Comparison of ENCODE assay signal across 8 cellular contexts in genomic region chr3:12661926-12662592, GRCh38. TPM values are rescaled to one million over a fixed set of nuclear protein-coding genes. Genes with fewer than 3 reads are reported as not detected.
DNase-seq lines count a peak whose midpoint lies in the region; ATAC-seq, FAIRE-seq and TF ChIP-seq lines count a peak whose summit lies in the region.

No MANE protein-coding gene starts in this region.

- peaks cover 21% of the 10 kb centered on the region for H3K4me1 Mint-ChIP-seq in T-helper 1 cell treated with Interleukin-12 subunit alpha and Interleukin-12 subunit beta and Interleukin-4 antibody, amounts not matched to agents 30 μg/mL and 1 μg/mL, for 36 hours (ENCODE audit: low read depth)
- peaks cover 41% of the 10 kb centered on the region for H3K4me1 Mint-ChIP-seq in activated naive CD8-positive, alpha-beta T cell treated with anti-CD3 and anti-CD28 coated beads for 36 hours

- H3K27me3 ChIP-seq in kidney epithelial cell (ENCODE audit: control insufficient read depth, insufficient read depth, low read length) (no peaks in the 10 kb centered on the region), subcutaneous abdominal adipose tissue (ENCODE audit: control insufficient read depth in 5 of 5, insufficient read depth in 4 of 5, low read length in 5 of 5) (no peaks in the 10 kb centered on the region)

- no peak for TF ChIP-seq CTCF in kidney epithelial cell (IDR thresholded peaks at IDR 0.05; ENCODE audit: insufficient read depth, low read length, poor library complexity, severe bottlenecking)

- FAIRE-seq in HTR-8/SVneo (lab: Jason Lieb, UNC): no peak

- H3K4me3 Mint-ChIP-seq in T-helper 1 cell treated with Interleukin-12 subunit alpha and Interleukin-12 subunit beta and Interleukin-4 antibody, amounts not matched to agents 30 μg/mL and 1 μg/mL, for 36 hours: peak overlapping the region; percentile 94
- peak overlapping the region; percentile 88 for H3K4me3 Mint-ChIP-seq in activated naive CD8-positive, alpha-beta T cell treated with anti-CD3 and anti-CD28 coated beads for 36 hours

- H3K9ac ChIP-seq in subcutaneous abdominal adipose tissue (ENCODE audit: low read length in 5 of 5): peak overlapping the region in 4 of 5 donors; percentile 16 to 99 (median 94)

- no peaks in the 10 kb centered on the region for H3K9me3 Mint-ChIP-seq in T-helper 1 cell treated with Interleukin-12 subunit alpha and Interleukin-12 subunit beta and Interleukin-4 antibody, amounts not matched to agents 30 μg/mL and 1 μg/mL, for 36 hours
- H3K9me3 Mint-ChIP-seq in activated naive CD8-positive, alpha-beta T cell treated with anti-CD3 and anti-CD28 coated beads for 36 hours: peaks cover 2% of the 10 kb centered on the region

- H3K27me3 Mint-ChIP-seq in T-helper 1 cell treated with Interleukin-12 subunit alpha and Interleukin-12 subunit beta and Interleukin-4 antibody, amounts not matched to agents 30 μg/mL and 1 μg/mL, for 36 hours (ENCODE audit: low read depth): no peaks in the 10 kb centered on the region
- H3K27me3 Mint-ChIP-seq in activated naive CD8-positive, alpha-beta T cell treated with anti-CD3 and anti-CD28 coated beads for 36 hours: no peaks in the 10 kb centered on the region

- peak overlapping the region; percentile 95 for H3K27ac ChIP-seq in subcutaneous abdominal adipose tissue (ENCODE audit: low read depth, low read length)

- H3K4me1 ChIP-seq in subcutaneous abdominal adipose tissue (ENCODE audit: control insufficient read depth in 5 of 5, insufficient read depth in 5 of 5, low read length in 5 of 5): peaks cover 0 to 51% (median 42%) of the 10 kb centered on the region in 5 donors

- ATAC-seq in HG03175 (IDR thresholded peaks at IDR 0.05; ENCODE audit: unreplicated experiment): no peak

- peak overlapping the region; percentile 84 for H3K27ac Mint-ChIP-seq in T-helper 1 cell treated with Interleukin-12 subunit alpha and Interleukin-12 subunit beta and Interleukin-4 antibody, amounts not matched to agents 30 μg/mL and 1 μg/mL, for 36 hours
- peak overlapping the region; percentile 73 for H3K27ac Mint-ChIP-seq in activated naive CD8-positive, alpha-beta T cell treated with anti-CD3 and anti-CD28 coated beads for 36 hours

- DNase-seq in T-helper 1 cell: no peak
- DNase-seq in activated naive CD8-positive, alpha-beta T cell treated with anti-CD3 and anti-CD28 coated beads for 36 hours: no peak
- DNase-seq in kidney epithelial cell (ENCODE audit: low read depth): no peak
- no peak for DNase-seq in glomerular visceral epithelial cell (ENCODE audit: extremely low spot score)
- no peak for DNase-seq in HTR-8/SVneo (ENCODE audit: insufficient read length, low spot score)

- H3K36me3 ChIP-seq in kidney epithelial cell (ENCODE audit: control insufficient read depth, insufficient read depth, low read length) (no peaks in the 10 kb centered on the region), subcutaneous abdominal adipose tissue (ENCODE audit: control insufficient read depth in 5 of 5, insufficient read depth in 5 of 5, low read length in 5 of 5) (no peaks in the 10 kb centered on the region)

- H3K9me3 ChIP-seq in subcutaneous abdominal adipose tissue (ENCODE audit: control insufficient read depth in 5 of 5, low read length in 5 of 5): no peaks in the 10 kb centered on the region

- peak overlapping the region; percentile 75 for H3K4me3 ChIP-seq in kidney epithelial cell (ENCODE audit: low read depth, low read length)
- peak overlapping the region; percentile 87 to 97 (median 95) for H3K4me3 ChIP-seq in subcutaneous abdominal adipose tissue (ENCODE audit: low read depth in 1 of 5, low read length in 5 of 5)

- peaks cover 7% of the 10 kb centered on the region for H3K36me3 Mint-ChIP-seq in T-helper 1 cell treated with Interleukin-12 subunit alpha and Interleukin-12 subunit beta and Interleukin-4 antibody, amounts not matched to agents 30 μg/mL and 1 μg/mL, for 36 hours (ENCODE audit: low read depth)
- H3K36me3 Mint-ChIP-seq in activated naive CD8-positive, alpha-beta T cell treated with anti-CD3 and anti-CD28 coated beads for 36 hours: peaks cover 15% of the 10 kb centered on the region

RNA-seq across cellular contexts. Expression of gene RAF1, which starts 1.9 kb away (rescaled TPM):
- total RNA-seq in activated naive CD8-positive, alpha-beta T cell treated with anti-CD3 and anti-CD28 coated beads for 36 hours: 10 to 100 TPM; 79.3 to 79.8 TPM
- total RNA-seq in kidney epithelial cell: 55.8 and 56.9 TPM in 2 replicates
